26 cellular contexts compared by ENCODE assay signal in the genomic region with DNA sequence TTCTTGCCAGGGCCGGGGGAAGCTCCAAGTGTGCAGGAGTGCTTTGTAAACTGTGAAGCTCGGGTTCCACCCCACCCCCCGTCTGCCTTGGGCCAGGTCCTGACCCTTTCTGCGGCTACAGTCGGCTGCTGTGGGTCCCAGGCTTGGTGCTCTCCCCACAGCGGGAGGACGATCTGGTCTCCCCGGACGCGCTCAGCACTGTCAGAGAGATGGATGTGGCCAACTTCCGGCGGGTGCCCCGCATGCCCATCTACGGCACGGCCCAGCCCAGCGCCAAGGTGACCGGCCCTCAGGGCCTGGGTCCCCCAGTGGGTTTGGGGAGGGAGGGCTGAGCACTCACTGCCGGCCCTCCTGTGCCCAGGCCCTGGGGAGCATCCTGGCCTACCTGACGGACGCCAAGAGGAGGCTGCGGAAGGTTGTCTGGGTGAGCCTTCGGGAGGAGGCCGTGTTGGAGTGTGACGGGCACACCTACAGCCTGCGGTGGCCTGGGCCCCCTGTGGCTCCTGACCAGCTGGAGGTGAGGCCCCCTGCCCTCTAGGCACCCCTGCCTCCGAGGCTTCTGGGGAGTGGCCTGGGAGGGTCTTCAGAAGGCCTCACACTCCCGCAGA.
"Had no signal": no experiment of that assay in that cellular context is flagged by ENCODE, and none has a peak within 500 bp of the region (broad histone marks: within the 10 kb centered on the region; RNA-seq: fewer than 3 reads in every experiment).

No MANE protein-coding gene starts in this region.

- H3K9me3 Mint-ChIP-seq: activated CD4-positive, alpha-beta T cell treated with anti-CD3 and anti-CD28 coated beads, Interleukin-2, amount 10 ng/mL, durations not matched to agents 24 days and 14 days; activated CD8-positive, alpha-beta T cell treated with anti-CD3 and anti-CD28 coated beads for 36 hours; activated naive CD8-positive, alpha-beta T cell treated with anti-CD3 and anti-CD28 coated beads for 36 hours; activated T-cell treated with anti-CD3 and anti-CD28 coated beads, Interleukin-2, amount 50 U/mL, for 72 hours; activated T-helper 17 cell treated with anti-CD3 and anti-CD28 coated beads, Interleukin-2, amount 50 U/mL, for 72 hours had no signal

- H3K27ac Mint-ChIP-seq: activated CD4-positive, alpha-beta T cell treated with anti-CD3 and anti-CD28 coated beads, Interleukin-2, amount 10 ng/mL, durations not matched to agents 24 days and 14 days; activated CD8-positive, alpha-beta T cell treated with anti-CD3 and anti-CD28 coated beads for 36 hours; activated naive CD8-positive, alpha-beta T cell treated with anti-CD3 and anti-CD28 coated beads for 36 hours; activated T-cell treated with anti-CD3 and anti-CD28 coated beads, Interleukin-2, amount 50 U/mL, for 72 hours; activated T-helper 17 cell treated with anti-CD3 and anti-CD28 coated beads, Interleukin-2, amount 50 U/mL, for 72 hours had no signal

- DNase-seq: activated CD4-positive, alpha-beta T cell treated with anti-CD3 and anti-CD28 coated beads, Interleukin-2, amount 10 ng/mL, durations not matched to agents 24 days and 14 days; activated CD4-positive, alpha-beta T cell treated with anti-CD3 and anti-CD28 coated beads, Interleukin-2, amount 50 U/mL, for 4 hours; activated CD8-positive, alpha-beta T cell treated with anti-CD3 and anti-CD28 coated beads for 36 hours; activated effector memory CD4-positive, alpha-beta T cell treated with anti-CD3 and anti-CD28 coated beads, Interleukin-2, amount 50 U/mL, for 16 hours; activated naive CD4-positive, alpha-beta T cell; activated naive CD4-positive, alpha-beta T cell treated with anti-CD3 and anti-CD28 coated beads, Interleukin-2, amount 50 U/mL, for 16 hours; activated naive CD8-positive, alpha-beta T cell treated with anti-CD3 and anti-CD28 coated beads for 36 hours; activated T-cell treated with anti-CD3 and anti-CD28 coated beads, Interleukin-2, amount 50 U/mL, for 1 hour; activated T-cell treated with anti-CD3 and anti-CD28 coated beads, Interleukin-2, amount 50 U/mL, for 72 hours; amniotic stem cell; MM.1S; MV-4-11; NCI-H1092; NCI-H1436 treated with DMSO at 0.1 percent for 48 hours; NCI-H1694 treated with DMSO at 0.1 percent for 48 hours; NCI-H2029; NCI-H510A; NCI-H526; NCI-H748 treated with DMSO at 0.1 percent for 48 hours; NK-92 treated with Interleukin-12 subunit alpha and Interleukin-12 subunit beta, amount 100 ng/mL, for 24 hours; PC-3; Peyer's patch; RPMI8226; SW 1271; T1000 had no signal

- H3K4me1 Mint-ChIP-seq: activated CD4-positive, alpha-beta T cell treated with anti-CD3 and anti-CD28 coated beads, Interleukin-2, amount 10 ng/mL, durations not matched to agents 24 days and 14 days; activated naive CD8-positive, alpha-beta T cell treated with anti-CD3 and anti-CD28 coated beads for 36 hours; activated T-helper 17 cell treated with anti-CD3 and anti-CD28 coated beads, Interleukin-2, amount 50 U/mL, for 72 hours had no signal

- ATAC-seq: activated CD8-positive, alpha-beta T cell treated with anti-CD3 and anti-CD28 coated beads for 36 hours; activated T-cell treated with anti-CD3 and anti-CD28 coated beads, Interleukin-2, amount 50 U/mL, for 72 hours; activated T-helper 17 cell treated with anti-CD3 and anti-CD28 coated beads, Interleukin-2, amount 50 U/mL, for 72 hours; PC-3 had no signal

- H3K36me3 Mint-ChIP-seq: activated naive CD8-positive, alpha-beta T cell treated with anti-CD3 and anti-CD28 coated beads for 36 hours had no signal

- H3K4me3 Mint-ChIP-seq: activated CD4-positive, alpha-beta T cell treated with anti-CD3 and anti-CD28 coated beads, Interleukin-2, amount 10 ng/mL, durations not matched to agents 24 days and 14 days; activated CD8-positive, alpha-beta T cell treated with anti-CD3 and anti-CD28 coated beads for 36 hours; activated naive CD8-positive, alpha-beta T cell treated with anti-CD3 and anti-CD28 coated beads for 36 hours; activated T-cell treated with anti-CD3 and anti-CD28 coated beads, Interleukin-2, amount 50 U/mL, for 72 hours; activated T-helper 17 cell treated with anti-CD3 and anti-CD28 coated beads, Interleukin-2, amount 50 U/mL, for 72 hours had no signal

- H3K27me3 Mint-ChIP-seq: activated CD8-positive, alpha-beta T cell treated with anti-CD3 and anti-CD28 coated beads for 36 hours; activated naive CD8-positive, alpha-beta T cell treated with anti-CD3 and anti-CD28 coated beads for 36 hours had no signal
